Comparison of ENCODE assay signal across 10 cellular contexts in the genomic region with DNA sequence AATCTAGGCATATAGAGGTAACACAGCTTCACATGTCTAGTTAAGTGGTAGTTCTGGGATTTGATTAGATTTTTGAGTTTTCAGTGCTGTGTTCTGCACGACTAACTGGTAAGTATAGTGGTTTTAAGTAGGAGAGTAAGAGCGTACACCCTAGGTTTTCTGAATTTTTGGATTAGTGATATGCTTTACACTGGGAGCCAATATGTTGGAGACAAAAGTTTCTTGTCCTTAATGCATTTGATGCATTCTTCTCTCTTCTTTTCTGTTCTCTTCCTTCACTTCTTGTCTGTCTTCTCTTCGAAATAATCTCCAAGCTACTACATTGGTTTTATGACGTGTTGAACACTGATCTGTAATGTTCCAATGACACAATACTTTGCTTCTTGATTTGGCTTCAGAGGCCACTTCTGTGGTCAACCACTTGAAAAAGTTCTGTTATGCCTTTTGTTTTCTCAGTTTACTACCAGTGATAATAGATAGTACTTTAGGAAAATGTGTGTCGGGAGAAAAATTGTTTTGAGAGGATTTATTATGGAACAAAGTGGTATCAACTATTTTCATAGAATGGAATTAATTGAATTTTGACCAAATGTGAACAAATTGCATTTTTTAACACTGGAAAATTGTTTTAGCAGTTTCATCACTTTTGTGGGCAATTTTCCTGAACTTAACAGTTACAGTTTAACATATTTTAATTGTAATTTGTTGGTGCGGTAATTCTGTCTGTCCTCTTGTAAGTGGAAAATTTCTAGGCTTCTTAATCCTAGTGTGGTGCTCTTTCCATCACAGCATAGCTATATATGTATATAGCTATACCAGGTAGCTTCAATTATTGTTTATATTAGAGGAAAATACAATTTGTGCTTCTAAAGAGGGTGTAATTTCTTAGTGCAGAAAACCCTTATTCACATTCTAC. TPM values are rescaled to one million over a fixed set of nuclear protein-coding genes. Genes with fewer than 3 reads are reported as not detected.
A peak's percentile ranks its signal among the peaks of the same experiment; 100 is the strongest.
DNase-seq lines count a peak whose midpoint lies in the region; ATAC-seq and TF ChIP-seq lines count a peak whose summit lies in the region.
"Had no signal": no experiment of that assay in that cellular context is flagged by ENCODE, and none has a peak within 500 bp of the region (broad histone marks: within the 10 kb centered on the region; RNA-seq: fewer than 3 reads in every experiment).

No MANE protein-coding gene starts in this region.

- no peaks in the 10 kb centered on the region for H3K9me3 ChIP-seq in CD4-positive, CD25-positive, alpha-beta regulatory T cell (ENCODE audit: control insufficient read depth in 2 of 2, low read length in 2 of 2)
- H3K9me3 ChIP-seq in HUES64 (ENCODE audit: insufficient read depth, low read depth, low read length) (no peaks in the 10 kb centered on the region), mucosa of rectum (ENCODE audit: control insufficient read depth in 2 of 2, low read length in 2 of 2) (no peaks in the 10 kb centered on the region)

- H3K4me1 ChIP-seq in CD4-positive, CD25-positive, alpha-beta regulatory T cell (ENCODE audit: control insufficient read depth, insufficient read depth, low read length, poor library complexity, severe bottlenecking), result peaks cover 63% of the 10 kb centered on the region
- peaks cover 18% of the 10 kb centered on the region; the same call in 1 of the 2 replicates for H3K4me1 ChIP-seq in HUES64 (ENCODE audit: insufficient read depth, low read length)
- H3K4me1 ChIP-seq in mucosa of rectum (ENCODE audit: control insufficient read depth in 2 of 2, insufficient read depth in 2 of 2, low read length in 2 of 2), result peaks cover 6 to 17% of the 10 kb centered on the region in 2 donors

- H3K9me3 Mint-ChIP-seq in CD4-positive, CD25-positive, alpha-beta regulatory T cell, result peaks cover 0 to 1% (median 0%) of the 10 kb centered on the region in 7 donors
- H3K9me3 Mint-ChIP-seq in activated T-helper 2 cell treated with anti-CD3 and anti-CD28 coated beads, Interferon-gamma antibody, Interleukin-2, Interleukin-4, amounts not matched to agents 10 μg/mL and 5 μg/mL and 100 μg/mL, durations not matched to agents 14 hours and 24 hours and 36 hours, result peaks cover 4% of the 10 kb centered on the region
- H3K9me3 Mint-ChIP-seq in osteocyte (ENCODE audit: unreplicated experiment), result no peaks in the 10 kb centered on the region

- H3K36me3 Mint-ChIP-seq in CD4-positive, CD25-positive, alpha-beta regulatory T cell, result peaks cover 35% of the 10 kb centered on the region
- peaks cover 71% of the 10 kb centered on the region for H3K36me3 Mint-ChIP-seq in activated T-helper 2 cell treated with anti-CD3 and anti-CD28 coated beads, Interferon-gamma antibody, Interleukin-2, Interleukin-4, amounts not matched to agents 10 μg/mL and 5 μg/mL and 100 μg/mL, durations not matched to agents 14 hours and 24 hours and 36 hours (ENCODE audit: low read depth)
- H3K36me3 Mint-ChIP-seq in osteocyte (ENCODE audit: unreplicated experiment), result no peaks in the 10 kb centered on the region

- ATAC-seq in CD4-positive, CD25-positive, alpha-beta regulatory T cell (ENCODE audit: low read depth in 2 of 2), result no peak
- ATAC-seq in GM19035 (IDR thresholded peaks at IDR 0.05; ENCODE audit: unreplicated experiment), result no peak
- no peak for ATAC-seq in HG03432 (IDR thresholded peaks at IDR 0.05; ENCODE audit: unreplicated experiment)

- peak overlapping the region; percentile 73 for H3K27ac ChIP-seq in CD4-positive, CD25-positive, alpha-beta regulatory T cell (ENCODE audit: insufficient read depth, low read length, poor library complexity, severe bottlenecking)
- H3K27ac ChIP-seq in HUES64 (ENCODE audit: low read depth, low read length), result no peak overlapping the region
- H3K27ac ChIP-seq in mucosa of rectum (ENCODE audit: low read depth in 2 of 2, low read length in 2 of 2), result peak overlapping the region in 1 of 2 donors; percentile 6

- H3K27me3 ChIP-seq in CD4-positive, CD25-positive, alpha-beta regulatory T cell (ENCODE audit: control insufficient read depth, insufficient read depth, low read length), result no peaks in the 10 kb centered on the region
- H3K27me3 ChIP-seq in HUES64 (ENCODE audit: insufficient read depth, low read length) (peaks cover 44% of the 10 kb centered on the region), mucosa of rectum (ENCODE audit: control insufficient read depth in 2 of 2, insufficient read depth in 2 of 2, low read length in 2 of 2) (no peaks in the 10 kb centered on the region)

- TF ChIP-seq CTCF in osteocyte (IDR thresholded peaks at IDR 0.05), result no peak

- H3K9ac ChIP-seq in HUES64 (ENCODE audit: low read depth, low read length) (no peak overlapping the region), mucosa of rectum (ENCODE audit: low read depth in 1 of 2, low read length in 2 of 2) (peak overlapping the region in 1 of 2 donors; percentile 95)

- H3K27ac Mint-ChIP-seq in CD4-positive, CD25-positive, alpha-beta regulatory T cell, result peak overlapping the region; percentile 62 to 87 (median 84)
- H3K27ac Mint-ChIP-seq in activated T-helper 2 cell treated with anti-CD3 and anti-CD28 coated beads, Interferon-gamma antibody, Interleukin-2, Interleukin-4, amounts not matched to agents 10 μg/mL and 5 μg/mL and 100 μg/mL, durations not matched to agents 14 hours and 24 hours and 36 hours, result peak overlapping the region; percentile 87
- H3K27ac Mint-ChIP-seq in osteocyte (ENCODE audit: unreplicated experiment), result no peak overlapping the region

- peak overlapping the region; percentile 89 to 96 (median 93) for H3K4me3 Mint-ChIP-seq in CD4-positive, CD25-positive, alpha-beta regulatory T cell
- H3K4me3 Mint-ChIP-seq in activated T-helper 2 cell treated with anti-CD3 and anti-CD28 coated beads, Interferon-gamma antibody, Interleukin-2, Interleukin-4, amounts not matched to agents 10 μg/mL and 5 μg/mL and 100 μg/mL, durations not matched to agents 14 hours and 24 hours and 36 hours (ENCODE audit: low read depth), result peak overlapping the region; percentile 93
- no peak overlapping the region for H3K4me3 Mint-ChIP-seq in osteocyte (ENCODE audit: unreplicated experiment)

- peaks cover 30 to 64% (median 53%) of the 10 kb centered on the region in 4 donors for H3K4me1 Mint-ChIP-seq in CD4-positive, CD25-positive, alpha-beta regulatory T cell
- peaks cover 52% of the 10 kb centered on the region for H3K4me1 Mint-ChIP-seq in activated T-helper 2 cell treated with anti-CD3 and anti-CD28 coated beads, Interferon-gamma antibody, Interleukin-2, Interleukin-4, amounts not matched to agents 10 μg/mL and 5 μg/mL and 100 μg/mL, durations not matched to agents 14 hours and 24 hours and 36 hours (ENCODE audit: low read depth)
- H3K4me1 Mint-ChIP-seq in osteocyte (ENCODE audit: unreplicated experiment), result peaks cover 6% of the 10 kb centered on the region

- peak overlapping the region; percentile 100 for H3K4me3 ChIP-seq in CD4-positive, CD25-positive, alpha-beta regulatory T cell (ENCODE audit: low read depth, low read length)
- H3K4me3 ChIP-seq in HUES64 (ENCODE audit: low read length) (peak overlapping the region; percentile 80), mucosa of rectum (ENCODE audit: low read length in 2 of 2) (peak overlapping the region; percentile 78 to 97)

- peaks cover 9% of the 10 kb centered on the region for H3K36me3 ChIP-seq in CD4-positive, CD25-positive, alpha-beta regulatory T cell (ENCODE audit: control insufficient read depth, insufficient read depth, low read length)
- no peaks in the 10 kb centered on the region for H3K36me3 ChIP-seq in HUES64 (ENCODE audit: insufficient read depth, low read length)
- peaks cover 0 to 3% of the 10 kb centered on the region in 2 donors for H3K36me3 ChIP-seq in mucosa of rectum (ENCODE audit: control insufficient read depth in 2 of 2, insufficient read depth in 2 of 2, low read length in 2 of 2)

- H3K27me3 Mint-ChIP-seq in CD4-positive, CD25-positive, alpha-beta regulatory T cell, result peaks cover 9% of the 10 kb centered on the region
- H3K27me3 Mint-ChIP-seq in activated T-helper 2 cell treated with anti-CD3 and anti-CD28 coated beads, Interferon-gamma antibody, Interleukin-2, Interleukin-4, amounts not matched to agents 10 μg/mL and 5 μg/mL and 100 μg/mL, durations not matched to agents 14 hours and 24 hours and 36 hours (ENCODE audit: low read depth), result no peaks in the 10 kb centered on the region
- H3K27me3 Mint-ChIP-seq in osteocyte (ENCODE audit: unreplicated experiment), result peaks cover 62% of the 10 kb centered on the region

- WGBS in HUES64, result 79% methylated on average over 5 of the region's 6 CpGs

- intact Hi-C loops in activated T-helper 2 cell treated with anti-CD3 and anti-CD28 coated beads, Interferon-gamma antibody, Interleukin-2, Interleukin-4, amounts not matched to agents 10 μg/mL and 5 μg/mL and 100 μg/mL, durations not matched to agents 14 hours and 24 hours and 36 hours (cut with micrococcal nuclease), result loop anchor here (1.0 to 10.0 kb wide), 8 partner anchors 68 to 271 kb away; partner anchors contain the start of genes COPB1 and PSMA1

- peak in 1 of 3 donors; percentile 36 for DNase-seq in CD4-positive, CD25-positive, alpha-beta regulatory T cell
- no peak for DNase-seq in activated T-helper 2 cell treated with anti-CD3 and anti-CD28 coated beads, Interferon-gamma antibody, Interleukin-2, Interleukin-4, amounts not matched to agents 10 μg/mL and 5 μg/mL and 100 μg/mL, durations not matched to agents 14 hours and 24 hours and 36 hours (ENCODE audit: low spot score)
- DNase-seq in osteocyte (ENCODE audit: extremely low spot score, unreplicated experiment), result no peak
- DNase-seq in stimulated activated CD4-positive, alpha-beta T cell treated with anti-CD3 and anti-CD28 coated beads, Interleukin-2, amount 100 ng/mL, for 48 hours, result no peak
- DNase-seq: activated CD8-positive, alpha-beta memory T cell treated with anti-CD3 and anti-CD28 coated beads for 24 hours; IMR-90 had no signal

RNA-seq across cellular contexts. Expression of gene PDE3B, which starts 2.6 kb away (rescaled TPM):
- total RNA-seq in CD4-positive, CD25-positive, alpha-beta regulatory T cell, result 99.5 TPM
- 10 to 100 TPM; 32.8 to 62.4 (median 49.1) TPM for polyA plus RNA-seq in CD4-positive, CD25-positive, alpha-beta regulatory T cell
- polyA plus RNA-seq in HUES64 (2013, experiment 1 of 2), result 12.3 TPM
- polyA plus RNA-seq in HUES64 (2013, experiment 2 of 2), result 11.3 TPM
- total RNA-seq in activated T-helper 2 cell treated with anti-CD3 and anti-CD28 coated beads, Interferon-gamma antibody, Interleukin-2, Interleukin-4, amounts not matched to agents 10 μg/mL and 5 μg/mL and 100 μg/mL, durations not matched to agents 14 hours and 24 hours and 36 hours, result 58.8 and 62.1 TPM in 2 replicates
- total RNA-seq in osteocyte, result 0.08 and 0.16 TPM in 2 replicates

Comparison
In these comparisons a context has a peak if more than half of its experiments do, and no peak if none do; other contexts are left out.
1. RNA of gene PDE3B, which starts 2.6 kb away (total RNA-seq): 99.5 TPM in CD4-positive, CD25-positive, alpha-beta regulatory T cell (single experiment) and 58.8 to 62.1 TPM in activated T-helper 2 cell treated with anti-CD3 and anti-CD28 coated beads, Interferon-gamma antibody, Interleukin-2, Interleukin-4, amounts not matched to agents 10 μg/mL and 5 μg/mL and 100 μg/mL, durations not matched to agents 14 hours and 24 hours and 36 hours; 0.08 to 0.16 TPM in osteocyte; every median in the first group is over 10 times any median in the second.
2. Peak in every context shown above with its lines, with median percentiles within 50 percentile points of each other: H3K4me3 ChIP-seq.